In the genomic region with DNA sequence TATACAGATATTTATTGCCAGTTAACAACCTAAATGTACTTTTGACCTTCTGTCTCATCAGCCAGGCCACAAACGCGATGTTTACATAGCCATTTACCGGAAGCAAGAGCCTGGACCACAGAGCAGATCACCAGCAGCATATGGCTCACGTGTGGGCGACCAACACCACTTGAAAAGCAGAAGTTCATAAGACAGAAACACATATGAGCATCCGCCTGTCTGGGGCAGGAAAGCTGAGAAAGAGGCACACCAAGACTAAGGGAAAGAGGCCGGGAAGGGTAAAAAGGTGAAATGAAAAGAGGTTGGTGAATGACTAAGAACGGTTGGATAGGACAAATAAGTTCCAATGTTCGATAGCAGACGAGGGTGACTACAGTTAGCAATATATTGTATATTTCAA, we compare ENCODE assay signal across 9 cellular contexts. TPM values are rescaled to one million over a fixed set of nuclear protein-coding genes. Genes with fewer than 3 reads are reported as not detected.
DNase-seq lines count a peak whose midpoint lies in the region; ATAC-seq, FAIRE-seq and TF ChIP-seq lines count a peak whose summit lies in the region.
"Had no signal": no experiment of that assay in that cellular context is flagged by ENCODE, and none has a peak within 500 bp of the region (broad histone marks: within the 10 kb centered on the region; RNA-seq: fewer than 3 reads in every experiment).

No MANE protein-coding gene starts in this region.

- H3K9me3 ChIP-seq in Karpas-422 (ENCODE audit: low read length) (no peaks in the 10 kb centered on the region), HepG2 (ENCODE audit: low read length) (no peaks in the 10 kb centered on the region), uterus (no peaks in the 10 kb centered on the region)

- peaks cover 77% of the 10 kb centered on the region for H3K27me3 Mint-ChIP-seq in type B pancreatic cell

- TF ChIP-seq POLR2A in GM12891 (IDR thresholded peaks at IDR 0.05; ENCODE audit: low read depth, low read length) = no peak
- peak in 1 of 2 experiments; percentile 24; a peak in 1 of 4 replicates for TF ChIP-seq POLR2A in HepG2 (IDR thresholded peaks at IDR 0.05; ENCODE audit: insufficient read depth in 1 of 2, low read depth in 2 of 2, low read length in 2 of 2)
- no peak for TF ChIP-seq POLR2A in uterus (IDR thresholded peaks at IDR 0.05)

- H3K79me2 ChIP-seq in Karpas-422 (ENCODE audit: low read length) (no peaks in the 10 kb centered on the region), HepG2 (ENCODE audit: insufficient read depth, low read length) (peaks cover 22% of the 10 kb centered on the region)

- no peaks in the 10 kb centered on the region for H3K36me3 ChIP-seq in Karpas-422 (ENCODE audit: insufficient read depth, low read length)
- 0 out of 5 replicates have a peak, but pooled peaks cover 0 to 5% of the 10 kb centered on the region in 2 experiments for H3K36me3 ChIP-seq in HepG2 (replicated peaks in 1 of 2; ENCODE audit: control insufficient read depth in 1 of 2, insufficient read depth in 2 of 2, low read length in 2 of 2)
- no peaks in the 10 kb centered on the region for H3K36me3 ChIP-seq in uterus

- TF ChIP-seq EP300 in HepG2 (IDR thresholded peaks at IDR 0.05; ENCODE audit: low read depth in 2 of 2, low read length in 2 of 2) (peak in 1 of 2 experiments; percentile 76; a peak in 2 of 4 replicates), HepG2 (CRISPR knock-in tag; IDR thresholded peaks at IDR 0.05; ENCODE audit: borderline replicate concordance) (no peak)

- no peaks in the 10 kb centered on the region for H3K27me3 ChIP-seq in Karpas-422 (ENCODE audit: low read length)
- H3K27me3 ChIP-seq in HepG2 (ENCODE audit: control insufficient read depth in 1 of 2, insufficient read depth in 2 of 2, low read length in 2 of 2) = no peaks in the 10 kb centered on the region
- no peaks in the 10 kb centered on the region for H3K27me3 ChIP-seq in uterus

- in situ Hi-C loops in HepG2 (cut with HindIII; ENCODE audit: extremely low pct_ligation_motif_present, low pct_unique_long_range_greater_than_20kb) = no loop called here

- H3K9ac ChIP-seq in Karpas-422 (ENCODE audit: low read length) = no peak overlapping the region
- H3K9ac ChIP-seq in HepG2 (ENCODE audit: insufficient read depth, low read depth, low read length) = peak overlapping the region; percentile 68; the same call in 1 of the 2 replicates

- no peak overlapping the region for H3K27ac Mint-ChIP-seq in type B pancreatic cell

- peak; percentile 88 for FAIRE-seq in GM12891 (lab: Jason Lieb, UNC)
- FAIRE-seq in HepG2 (lab: Jason Lieb, UNC) = peak; percentile 73
- FAIRE-seq: bronchial epithelial cell had no signal

- peak overlapping the region; percentile 82 for H3K4me3 Mint-ChIP-seq in type B pancreatic cell

- H3K27ac ChIP-seq in Karpas-422 (ENCODE audit: low read length) = no peak overlapping the region
- H3K27ac ChIP-seq in HepG2 (ENCODE audit: extremely low read length, insufficient read depth, low read length) = peak overlapping the region; percentile 21
- H3K27ac ChIP-seq in uterus = peak overlapping the region in 1 of 2 donors; percentile 66

- H3K4me2 ChIP-seq in Karpas-422 (ENCODE audit: low read depth, low read length, poor library complexity, severe bottlenecking) (no peak overlapping the region), HepG2 (ENCODE audit: low read depth, low read length) (peak overlapping the region; percentile 91)

- TF ChIP-seq CTCF in HepG2 (CRISPR knock-in tag; IDR thresholded peaks at IDR 0.05) = no peak
- no peak for TF ChIP-seq CTCF in type B pancreatic cell (conservative IDR thresholded peaks at IDR 0.05)
- no peak for TF ChIP-seq CTCF in uterus (IDR thresholded peaks at IDR 0.05)

- H2AFZ ChIP-seq in Karpas-422 (ENCODE audit: low read length) (no peak overlapping the region), HepG2 (ENCODE audit: low read length) (no peak overlapping the region)

- no peaks in the 10 kb centered on the region for H4K20me1 ChIP-seq in Karpas-422 (ENCODE audit: insufficient read depth, low read depth, low read length)
- no peaks in the 10 kb centered on the region for H4K20me1 ChIP-seq in HepG2 (ENCODE audit: insufficient read depth, low read length)

- H3K9me3 Mint-ChIP-seq in type B pancreatic cell = no peaks in the 10 kb centered on the region

- ATAC-seq in GM21723 (IDR thresholded peaks at IDR 0.05; ENCODE audit: unreplicated experiment) (peak; percentile 93), HepG2 (peak; percentile 39)

- H3K4me1 ChIP-seq in Karpas-422 (ENCODE audit: low read length) (no peaks in the 10 kb centered on the region; the same call in 1 of the 2 replicates), HepG2 (ENCODE audit: insufficient read depth, low read length) (peaks cover 64% of the 10 kb centered on the region), uterus (no peaks in the 10 kb centered on the region)

- 1% methylated on average over 10 of the region's 10 CpGs for WGBS in HepG2 (ENCODE audit: low lambda C conversion rate)

- no peaks in the 10 kb centered on the region for H3K9me2 ChIP-seq in Karpas-422 (replicated peaks; ENCODE audit: insufficient read depth, low read length)

- H3K36me3 Mint-ChIP-seq in type B pancreatic cell = no peaks in the 10 kb centered on the region

- peaks cover 5% of the 10 kb centered on the region for H3K4me1 Mint-ChIP-seq in type B pancreatic cell (ENCODE audit: unreplicated experiment)

- TF ChIP-seq RAD21 in HepG2 (CRISPR knock-in tag; IDR thresholded peaks at IDR 0.05) = no peak

- POLR2A ChIA-PET in HepG2 (lab: Yijun Ruan, JAX) = interaction anchor here (0.8 to 2.8 kb wide), 5 partner anchors 15 to 135 kb away, joined by 3 to 11 read pairs (median 6); a partner anchor contains a TSS

- BruUV-seq in HepG2 (replicated peaks; lab: Mats Ljungman, UMichigan) = TSS peak; percentile 52

- no peak overlapping the region for H3K4me3 ChIP-seq in Karpas-422 (ENCODE audit: low read length)
- peak overlapping the region; percentile 68 to 79 (median 79) for H3K4me3 ChIP-seq in HepG2 (replicated peaks in 1 of 3; ENCODE audit: insufficient read depth in 1 of 3, low read depth in 2 of 3, low read length in 3 of 3)
- peak overlapping the region in 1 of 2 donors; percentile 19 for H3K4me3 ChIP-seq in uterus

- peak; percentile 46 for DNase-seq in GM12891 (ENCODE audit: insufficient read length, low spot score)
- peak; percentile 55 for DNase-seq in Karpas-422
- DNase-seq in activated CD8-positive, alpha-beta memory T cell treated with anti-CD3 and anti-CD28 coated beads for 4 hours (ENCODE audit: low read depth in 2 of 2) = peak; percentile 15 to 28
- DNase-seq in HepG2 (ENCODE audit: low spot score) = peak; percentile 77
- no peak for DNase-seq in type B pancreatic cell (ENCODE audit: extremely low spot score, unreplicated experiment)
- no peak for DNase-seq in uterus
- no peak for DNase-seq in ureter (ENCODE audit: low spot score)

- intact Hi-C loops in HepG2 (cut with micrococcal nuclease; ENCODE audit: unreplicated experiment) (loop anchor here (1.0 to 10.0 kb wide), 2 partner anchors 29 to 125 kb away; a partner anchor contains a TSS), uterus (cut with DNase I; ENCODE audit: low total_unique reads) (no loop called here)

- CTCF ChIA-PET in HepG2 (lab: Yijun Ruan, JAX; ENCODE audit: low intra/inter-chr PET ratio, low total read pairs) = no interaction called here

RNA-seq across cellular contexts. Expression of a gene that starts 1.3 kb away (rescaled TPM):
- polyA plus RNA-seq in GM12891 (2012; ENCODE audit: low read depth, missing spikeins) = 0.51 TPM
- total RNA-seq in Karpas-422 (2014; rRNA removed; shearing (Covaris generic); ENCODE audit: low replicate concordance) = not detected in 2 replicates
- 25.9 and 42.8 TPM in 2 replicates for total RNA-seq in HepG2 (2016; rRNA removed; fragmentation: Illumina TruSeq; extraction: Trizol)
- total RNA-seq in HepG2 (2016; cell fraction: cytosol; rRNA removed; fragmentation: Illumina TruSeq; extraction: Trizol; ENCODE audit: low read depth) = 5.0 and 6.3 TPM in 2 replicates
- 22.6 and 44.1 TPM in 2 replicates for total RNA-seq in HepG2 (2016; cell fraction: insoluble cytoplasmic fraction; rRNA removed; fragmentation: Illumina TruSeq; extraction: Trizol)
- 7.6 and 7.9 TPM in 2 replicates for total RNA-seq in HepG2 (2016; cell fraction: membrane; rRNA removed; fragmentation: Illumina TruSeq; extraction: Trizol)
- 42.9 and 51.8 TPM in 2 replicates for total RNA-seq in HepG2 (2016; cell fraction: nucleus; rRNA removed; fragmentation: Illumina TruSeq; extraction: Trizol)
- 52.6 and 79.9 TPM in 2 replicates for polyA plus RNA-seq in HepG2 (2011; rRNA removed)
- polyA plus RNA-seq in HepG2 (2011; cell fraction: cytosol; rRNA removed) = 47.0 and 67.2 TPM in 2 replicates
- polyA plus RNA-seq in HepG2 (2011; cell fraction: nucleus; rRNA removed) = 47.8 and 75.8 TPM in 2 replicates
- 21.6 and 34.5 TPM in 2 replicates for polyA plus RNA-seq in HepG2 (2012)
- 2.7 and 3.2 TPM in 2 replicates for polyA plus RNA-seq in HepG2 (2016; cell fraction: cytosol; fragmentation: Illumina TruSeq; extraction: Trizol; ENCODE audit: low read depth)
- polyA plus RNA-seq in HepG2 (2016; cell fraction: insoluble cytoplasmic fraction; fragmentation: Illumina TruSeq; extraction: Trizol; ENCODE audit: low read depth) = 16.4 and 17.9 TPM in 2 replicates
- polyA plus RNA-seq in HepG2 (2016; cell fraction: membrane; fragmentation: Illumina TruSeq; extraction: Trizol; ENCODE audit: low read depth) = 4.7 and 5.0 TPM in 2 replicates
- polyA plus RNA-seq in HepG2 (2016; cell fraction: nucleus; fragmentation: Illumina TruSeq; extraction: Trizol; ENCODE audit: insufficient read depth, low read depth) = 44.6 and 47.8 TPM in 2 replicates
- polyA minus RNA-seq in HepG2 (2011; rRNA and poly(A)+ RNA removed; ENCODE audit: low replicate concordance) = 64.0 TPM in 1 of 2 replicates, not detected in the other
- 34.7 and 55.1 TPM in 2 replicates for polyA minus RNA-seq in HepG2 (2011; cell fraction: cytosol; rRNA and poly(A)+ RNA removed)
- 53.6 and 84.8 TPM in 2 replicates for polyA minus RNA-seq in HepG2 (2011; cell fraction: nucleus; rRNA and poly(A)+ RNA removed)
- 31.3 and 65.7 TPM in 2 replicates for total RNA-seq in type B pancreatic cell (ENCODE audit: low replicate concordance)
- 10 to 100 TPM in 3 of 4 donors, 1 to 10 TPM in 1; 7.9 to 68.1 (median 35.6) TPM for total RNA-seq in uterus
- 17.6 TPM for total RNA-seq in ureter

RNA-seq across cellular contexts. Expression of a gene that starts 28.9 kb away (rescaled TPM):
- 0.03 TPM for polyA plus RNA-seq in GM12891 (2012; ENCODE audit: low read depth, missing spikeins)
- total RNA-seq in Karpas-422 (2014; rRNA removed; shearing (Covaris generic); ENCODE audit: low replicate concordance) = not detected in 2 replicates
- 1.3 and 1.5 TPM in 2 replicates for total RNA-seq in HepG2 (2016; rRNA removed; fragmentation: Illumina TruSeq; extraction: Trizol)
- total RNA-seq in HepG2 (2016; cell fraction: cytosol; rRNA removed; fragmentation: Illumina TruSeq; extraction: Trizol; ENCODE audit: low read depth) = 0.26 and 0.40 TPM in 2 replicates
- 0.67 and 1.2 TPM in 2 replicates for total RNA-seq in HepG2 (2016; cell fraction: insoluble cytoplasmic fraction; rRNA removed; fragmentation: Illumina TruSeq; extraction: Trizol)
- total RNA-seq in HepG2 (2016; cell fraction: membrane; rRNA removed; fragmentation: Illumina TruSeq; extraction: Trizol) = 0.31 and 0.56 TPM in 2 replicates
- 0.78 and 1.2 TPM in 2 replicates for total RNA-seq in HepG2 (2016; cell fraction: nucleus; rRNA removed; fragmentation: Illumina TruSeq; extraction: Trizol)
- 0.16 and 0.28 TPM in 2 replicates for polyA plus RNA-seq in HepG2 (2011; rRNA removed)
- polyA plus RNA-seq in HepG2 (2011; cell fraction: cytosol; rRNA removed) = 0.11 and 0.15 TPM in 2 replicates
- polyA plus RNA-seq in HepG2 (2011; cell fraction: nucleus; rRNA removed) = 0.16 TPM in 1 of 2 replicates, not detected in the other
- 0.29 and 0.40 TPM in 2 replicates for polyA plus RNA-seq in HepG2 (2012)
- polyA plus RNA-seq in HepG2 (2016; cell fraction: cytosol; fragmentation: Illumina TruSeq; extraction: Trizol; ENCODE audit: low read depth) = 0.03 and 0.09 TPM in 2 replicates
- 0.87 and 1.9 TPM in 2 replicates for polyA plus RNA-seq in HepG2 (2016; cell fraction: insoluble cytoplasmic fraction; fragmentation: Illumina TruSeq; extraction: Trizol; ENCODE audit: low read depth)
- 0.31 and 0.34 TPM in 2 replicates for polyA plus RNA-seq in HepG2 (2016; cell fraction: membrane; fragmentation: Illumina TruSeq; extraction: Trizol; ENCODE audit: low read depth)
- polyA plus RNA-seq in HepG2 (2016; cell fraction: nucleus; fragmentation: Illumina TruSeq; extraction: Trizol; ENCODE audit: insufficient read depth, low read depth) = 0.47 and 1.0 TPM in 2 replicates
- polyA minus RNA-seq in HepG2 (2011; rRNA and poly(A)+ RNA removed; ENCODE audit: low replicate concordance) = 0.54 TPM in 1 of 2 replicates, not detected in the other
- polyA minus RNA-seq in HepG2 (2011; cell fraction: cytosol; rRNA and poly(A)+ RNA removed) = 0.53 and 0.99 TPM in 2 replicates
- 1.3 and 3.1 TPM in 2 replicates for polyA minus RNA-seq in HepG2 (2011; cell fraction: nucleus; rRNA and poly(A)+ RNA removed)
- total RNA-seq in type B pancreatic cell (ENCODE audit: low replicate concordance) = 1.3 and 1.8 TPM in 2 replicates
- 10 to 100 TPM in 2 of 4 donors, 1 to 10 TPM in 2; 3.2 to 34.8 (median 10.0) TPM for total RNA-seq in uterus
- total RNA-seq in ureter = 2.8 TPM
- total RNA-seq: bronchial epithelial cell had no signal

Comparison
In these comparisons a context has a peak if more than half of its experiments do, and no peak if none do; other contexts are left out.
1. DNase-seq: peak in GM12891 (single experiment), Karpas-422 (single experiment), activated CD8-positive, alpha-beta memory T cell treated with anti-CD3 and anti-CD28 coated beads for 4 hours (2 of 2) and HepG2 (single experiment); none in type B pancreatic cell (single experiment), uterus (0 of 2) and ureter (single experiment).